Comparison of ENCODE assay signal across 1 cellular context in the genomic region with DNA sequence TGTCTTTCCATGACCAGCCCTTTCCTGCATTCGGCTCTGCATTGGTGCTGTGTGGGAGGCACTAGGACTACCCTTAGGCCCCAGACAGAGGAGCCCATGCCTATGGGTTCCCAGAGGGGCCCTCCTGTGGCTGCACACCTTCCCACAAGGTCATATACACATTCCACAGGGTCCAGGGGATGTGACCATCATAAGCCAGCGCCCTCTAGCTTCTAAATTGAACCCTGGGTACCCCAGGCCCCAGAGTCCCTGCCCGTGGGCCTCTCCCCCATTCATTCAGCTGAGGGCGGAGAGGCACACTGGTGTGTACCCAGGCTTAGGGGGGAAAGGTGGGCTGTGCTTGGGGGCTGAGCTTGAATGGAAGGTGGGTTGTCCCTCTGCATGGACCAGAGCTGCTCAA.
TF ChIP-seq lines count a peak whose summit lies in the region.

No MANE protein-coding gene starts in this region.

TF ChIP-seq in SK-N-SH treated with all-trans-retinoic acid at 6 μM for 48 hours, 23 proteins besides CTCF, POLR2A, EP300 and RAD21 (continued from another document):
- TF ChIP-seq TSHZ2 (CRISPR knock-in tag; IDR thresholded peaks at IDR 0.05), result no peak
